ENCODE assay signal across 8 cellular contexts in the genomic region with DNA sequence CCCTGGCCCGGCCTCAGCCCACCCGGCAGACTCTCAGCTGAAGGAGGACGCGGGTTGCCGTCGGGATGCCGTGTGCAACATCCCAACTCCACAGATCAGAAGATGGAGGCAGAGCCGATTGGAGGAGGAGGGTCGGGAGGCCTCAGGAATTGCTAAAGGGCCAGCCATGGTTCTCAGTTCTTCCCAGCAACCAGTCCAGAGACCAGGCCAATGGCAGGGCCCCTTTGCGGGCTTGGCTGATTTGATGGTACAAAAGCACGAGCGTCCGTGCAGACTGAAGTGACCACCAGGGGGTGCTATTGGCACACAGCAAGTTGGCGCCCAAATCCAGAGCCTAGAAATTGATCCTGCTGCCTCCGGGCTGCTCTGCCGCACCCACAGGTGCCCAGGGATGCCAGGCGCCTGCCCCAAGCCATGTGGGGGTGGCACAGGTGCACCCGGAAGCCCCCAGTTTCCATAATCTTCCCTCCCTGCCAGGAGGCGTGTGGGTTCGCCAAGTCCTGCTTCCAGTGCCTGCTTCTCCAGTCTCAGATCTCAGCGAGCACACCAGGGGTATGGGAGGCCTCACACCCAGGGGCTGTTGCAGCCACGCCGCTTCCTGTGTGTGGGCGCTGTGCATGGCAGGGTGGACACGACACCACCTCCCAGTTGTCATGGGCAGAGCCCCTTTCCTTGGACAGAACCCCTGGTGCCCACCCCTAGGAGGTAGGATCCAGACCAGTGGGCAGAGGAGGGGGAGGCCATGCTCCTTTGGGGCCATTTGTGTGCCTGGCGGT. TPM values are rescaled to one million over a fixed set of nuclear protein-coding genes. Genes with fewer than 3 reads are reported as not detected.
DNase-seq lines count a peak whose midpoint lies in the region; ATAC-seq, FAIRE-seq and TF ChIP-seq lines count a peak whose summit lies in the region.

No MANE protein-coding gene starts in this region.

- POLR2A ChIA-PET in HepG2 (lab: Yijun Ruan, JAX), result interaction anchor here (0.7 to 2.4 kb wide), 8 partner anchors 13 to 59 kb away, joined by 3 to 11 read pairs (median 6); no protein-coding TSS in a partner anchor

- peak; percentile 78 for FAIRE-seq in HepG2 (lab: Jason Lieb, UNC)

- TF ChIP-seq EP300 in HepG2 (IDR thresholded peaks at IDR 0.05; ENCODE audit: low read depth in 2 of 2, low read length in 2 of 2) (0 out of 4 replicates have a peak, but pooled peaks have one; percentile 12 to 28), HepG2 (CRISPR knock-in tag; IDR thresholded peaks at IDR 0.05; ENCODE audit: borderline replicate concordance) (no peak; the same call in 1 of the 2 replicates)

- no peak for TF ChIP-seq POLR2A in HepG2 (IDR thresholded peaks at IDR 0.05; ENCODE audit: insufficient read depth in 1 of 2, low read depth in 2 of 2, low read length in 2 of 2)

- WGBS in HepG2 (ENCODE audit: low lambda C conversion rate), result 46% methylated on average over 15 of the region's 26 CpGs

- peak; percentile 96 for DNase-seq in DMS53 (lab: John Stamatoyannopoulos, UW)
- DNase-seq in NCI-H510A (lab: John Stamatoyannopoulos, UW), result peak; percentile 71
- peak; percentile 83 to 85 for DNase-seq in activated CD4-positive, alpha-beta T cell treated with anti-CD3 and anti-CD28 coated beads for 4 hours
- peak; percentile 96 for DNase-seq in choroid plexus epithelial cell (ENCODE audit: low read depth)
- DNase-seq in HepG2 (ENCODE audit: low spot score), result peak; percentile 89
- DNase-seq in stimulated activated CD4-positive, alpha-beta T cell treated with anti-CD3 and anti-CD28 coated beads, Interleukin-4, amount 100 ng/mL, for 48 hours (ENCODE audit: low read depth in 2 of 2), result peak; percentile 77 to 80

- no peaks in the 10 kb centered on the region for H4K20me1 ChIP-seq in HepG2 (ENCODE audit: insufficient read depth, low read length)

- intact Hi-C loops in HepG2 (cut with micrococcal nuclease; ENCODE audit: unreplicated experiment), result loop anchor here (1.0 to 5.0 kb wide), 5 partner anchors 35 to 200 kb away; no protein-coding TSS in a partner anchor

- peak; percentile 93 for TF ChIP-seq CTCF in choroid plexus epithelial cell (conservative IDR thresholded peaks at IDR 0.05; ENCODE audit: low read depth, low read length)
- TF ChIP-seq CTCF in HepG2 (CRISPR knock-in tag; IDR thresholded peaks at IDR 0.05), result peak; percentile 99

- H3K9ac ChIP-seq in HepG2 (ENCODE audit: insufficient read depth, low read depth, low read length), result peak overlapping the region; percentile 25

- peak overlapping the region; percentile 87 for H3K4me2 ChIP-seq in HepG2 (ENCODE audit: low read depth, low read length)

- BruUV-seq in HepG2 (replicated peaks; lab: Mats Ljungman, UMichigan), result no TSS peak

- H3K79me2 ChIP-seq in HepG2 (ENCODE audit: insufficient read depth, low read length), result no peaks in the 10 kb centered on the region

- no peaks in the 10 kb centered on the region for H3K36me3 ChIP-seq in HepG2 (replicated peaks in 1 of 2; ENCODE audit: control insufficient read depth in 1 of 2, insufficient read depth in 2 of 2, low read length in 2 of 2)

- ATAC-seq in HG02840 (IDR thresholded peaks at IDR 0.05; ENCODE audit: low FRiP score, unreplicated experiment) (peak; percentile 67), HepG2 (peak; percentile 81), HG02870 (IDR thresholded peaks at IDR 0.05; ENCODE audit: unreplicated experiment) (no peak)

- H3K27me3 ChIP-seq in HepG2 (ENCODE audit: control insufficient read depth in 1 of 2, insufficient read depth in 2 of 2, low read length in 2 of 2), result no peaks in the 10 kb centered on the region

- in situ Hi-C loops in HepG2 (cut with HindIII; ENCODE audit: extremely low pct_ligation_motif_present, low pct_unique_long_range_greater_than_20kb), result loop anchor here (5.0 to 10.0 kb wide), 3 partner anchors 35 to 203 kb away; no protein-coding TSS in a partner anchor

- CTCF ChIA-PET in HepG2 (lab: Yijun Ruan, JAX; ENCODE audit: low intra/inter-chr PET ratio, low total read pairs), result interaction anchor here (0.8 to 5.1 kb wide), 8 partner anchors 21 to 202 kb away, joined by 3 to 41 read pairs (median 4); no protein-coding TSS in a partner anchor

- peak; percentile 99 for TF ChIP-seq RAD21 in HepG2 (CRISPR knock-in tag; IDR thresholded peaks at IDR 0.05)

- no peak overlapping the region for H3K4me3 ChIP-seq in choroid plexus epithelial cell (ENCODE audit: low read depth, low read length)
- peak overlapping the region; percentile 23 to 69 (median 27); a peak in 4 of 6 replicates for H3K4me3 ChIP-seq in HepG2 (replicated peaks in 1 of 3; ENCODE audit: insufficient read depth in 1 of 3, low read depth in 2 of 3, low read length in 3 of 3)

- H3K9me3 ChIP-seq in HepG2 (ENCODE audit: low read length), result no peaks in the 10 kb centered on the region

- no peak overlapping the region for H2AFZ ChIP-seq in HepG2 (ENCODE audit: low read length)

- H3K27ac ChIP-seq in HepG2 (ENCODE audit: extremely low read length, insufficient read depth, low read length), result peak overlapping the region; percentile 4

- peaks cover 94% of the 10 kb centered on the region for H3K4me1 ChIP-seq in HepG2 (ENCODE audit: insufficient read depth, low read length)

RNA-seq across cellular contexts. Expression of a gene that starts 7.1 kb away (rescaled TPM):
- 1.3 and 1.8 TPM in 2 replicates for total RNA-seq in HepG2 (2016; rRNA removed; fragmentation: Illumina TruSeq; extraction: Trizol)
- 0.61 and 0.62 TPM in 2 replicates for total RNA-seq in HepG2 (2016; cell fraction: cytosol; rRNA removed; fragmentation: Illumina TruSeq; extraction: Trizol; ENCODE audit: low read depth)
- total RNA-seq in HepG2 (2016; cell fraction: insoluble cytoplasmic fraction; rRNA removed; fragmentation: Illumina TruSeq; extraction: Trizol), result 1.6 TPM in 2 replicates
- total RNA-seq in HepG2 (2016; cell fraction: membrane; rRNA removed; fragmentation: Illumina TruSeq; extraction: Trizol), result 1.4 and 1.7 TPM in 2 replicates
- total RNA-seq in HepG2 (2016; cell fraction: nucleus; rRNA removed; fragmentation: Illumina TruSeq; extraction: Trizol), result 0.31 and 0.50 TPM in 2 replicates
- polyA plus RNA-seq in HepG2 (2011; rRNA removed), result 4.9 and 6.0 TPM in 2 replicates
- 4.4 and 5.4 TPM in 2 replicates for polyA plus RNA-seq in HepG2 (2011; cell fraction: cytosol; rRNA removed)
- polyA plus RNA-seq in HepG2 (2011; cell fraction: nucleus; rRNA removed), result 1.8 TPM in 2 replicates
- 3.9 TPM in 2 replicates for polyA plus RNA-seq in HepG2 (2012)
- polyA plus RNA-seq in HepG2 (2016; cell fraction: cytosol; fragmentation: Illumina TruSeq; extraction: Trizol; ENCODE audit: low read depth), result 0.29 and 0.36 TPM in 2 replicates
- polyA plus RNA-seq in HepG2 (2016; cell fraction: insoluble cytoplasmic fraction; fragmentation: Illumina TruSeq; extraction: Trizol; ENCODE audit: low read depth), result 1.2 and 1.6 TPM in 2 replicates
- 0.61 and 0.72 TPM in 2 replicates for polyA plus RNA-seq in HepG2 (2016; cell fraction: membrane; fragmentation: Illumina TruSeq; extraction: Trizol; ENCODE audit: low read depth)
- 0.55 and 1.4 TPM in 2 replicates for polyA plus RNA-seq in HepG2 (2016; cell fraction: nucleus; fragmentation: Illumina TruSeq; extraction: Trizol; ENCODE audit: insufficient read depth, low read depth)
- 1.6 and 8.6 TPM in 2 replicates for polyA minus RNA-seq in HepG2 (2011; rRNA and poly(A)+ RNA removed; ENCODE audit: low replicate concordance)
- 1.8 and 2.5 TPM in 2 replicates for polyA minus RNA-seq in HepG2 (2011; cell fraction: cytosol; rRNA and poly(A)+ RNA removed)
- 0.26 and 0.50 TPM in 2 replicates for polyA minus RNA-seq in HepG2 (2011; cell fraction: nucleus; rRNA and poly(A)+ RNA removed)

RNA-seq across cellular contexts. Expression of a gene that starts 18.3 kb away (rescaled TPM):
- 2.4 and 5.3 TPM in 2 replicates for total RNA-seq in HepG2 (2016; rRNA removed; fragmentation: Illumina TruSeq; extraction: Trizol)
- 3.3 TPM in 2 replicates for total RNA-seq in HepG2 (2016; cell fraction: cytosol; rRNA removed; fragmentation: Illumina TruSeq; extraction: Trizol; ENCODE audit: low read depth)
- total RNA-seq in HepG2 (2016; cell fraction: insoluble cytoplasmic fraction; rRNA removed; fragmentation: Illumina TruSeq; extraction: Trizol), result 3.0 and 5.5 TPM in 2 replicates
- 3.8 and 5.6 TPM in 2 replicates for total RNA-seq in HepG2 (2016; cell fraction: membrane; rRNA removed; fragmentation: Illumina TruSeq; extraction: Trizol)
- 6.9 and 7.3 TPM in 2 replicates for total RNA-seq in HepG2 (2016; cell fraction: nucleus; rRNA removed; fragmentation: Illumina TruSeq; extraction: Trizol)
- polyA plus RNA-seq in HepG2 (2011; rRNA removed), result 3.5 and 4.2 TPM in 2 replicates
- polyA plus RNA-seq in HepG2 (2011; cell fraction: cytosol; rRNA removed), result 2.7 and 4.2 TPM in 2 replicates
- 6.7 and 7.1 TPM in 2 replicates for polyA plus RNA-seq in HepG2 (2011; cell fraction: nucleus; rRNA removed)
- 5.0 and 7.2 TPM in 2 replicates for polyA plus RNA-seq in HepG2 (2012)
- polyA plus RNA-seq in HepG2 (2016; cell fraction: cytosol; fragmentation: Illumina TruSeq; extraction: Trizol; ENCODE audit: low read depth), result 2.6 and 3.4 TPM in 2 replicates
- polyA plus RNA-seq in HepG2 (2016; cell fraction: insoluble cytoplasmic fraction; fragmentation: Illumina TruSeq; extraction: Trizol; ENCODE audit: low read depth), result 4.0 and 4.2 TPM in 2 replicates
- 4.3 and 4.7 TPM in 2 replicates for polyA plus RNA-seq in HepG2 (2016; cell fraction: membrane; fragmentation: Illumina TruSeq; extraction: Trizol; ENCODE audit: low read depth)
- polyA plus RNA-seq in HepG2 (2016; cell fraction: nucleus; fragmentation: Illumina TruSeq; extraction: Trizol; ENCODE audit: insufficient read depth, low read depth), result 5.1 and 5.5 TPM in 2 replicates
- 8.8 and 15.0 TPM in 2 replicates for polyA minus RNA-seq in HepG2 (2011; rRNA and poly(A)+ RNA removed; ENCODE audit: low replicate concordance)
- 1.9 and 2.6 TPM in 2 replicates for polyA minus RNA-seq in HepG2 (2011; cell fraction: cytosol; rRNA and poly(A)+ RNA removed)
- polyA minus RNA-seq in HepG2 (2011; cell fraction: nucleus; rRNA and poly(A)+ RNA removed), result 5.0 and 7.3 TPM in 2 replicates

RNA-seq across cellular contexts. Expression of a gene that starts 19.7 kb away (rescaled TPM):
- 0.13 TPM in 1 of 2 replicates, not detected in the other for total RNA-seq in HepG2 (2016; rRNA removed; fragmentation: Illumina TruSeq; extraction: Trizol)
- total RNA-seq in HepG2 (2016; cell fraction: cytosol; rRNA removed; fragmentation: Illumina TruSeq; extraction: Trizol; ENCODE audit: low read depth), result not detected in 2 replicates
- 0.11 TPM in 1 of 2 replicates, not detected in the other for total RNA-seq in HepG2 (2016; cell fraction: insoluble cytoplasmic fraction; rRNA removed; fragmentation: Illumina TruSeq; extraction: Trizol)
- total RNA-seq in HepG2 (2016; cell fraction: membrane; rRNA removed; fragmentation: Illumina TruSeq; extraction: Trizol), result not detected in 2 replicates
- 0.38 TPM in 1 of 2 replicates, not detected in the other for total RNA-seq in HepG2 (2016; cell fraction: nucleus; rRNA removed; fragmentation: Illumina TruSeq; extraction: Trizol)
- polyA plus RNA-seq in HepG2 (2011; rRNA removed), result 0.10 and 0.15 TPM in 2 replicates
- 0.08 and 0.12 TPM in 2 replicates for polyA plus RNA-seq in HepG2 (2011; cell fraction: cytosol; rRNA removed)
- polyA plus RNA-seq in HepG2 (2011; cell fraction: nucleus; rRNA removed), result 1.7 and 2.2 TPM in 2 replicates
- polyA plus RNA-seq in HepG2 (2012), result 0.19 and 0.20 TPM in 2 replicates
- polyA plus RNA-seq in HepG2 (2016; cell fraction: cytosol; fragmentation: Illumina TruSeq; extraction: Trizol; ENCODE audit: low read depth), result not detected in 2 replicates
- polyA plus RNA-seq in HepG2 (2016; cell fraction: insoluble cytoplasmic fraction; fragmentation: Illumina TruSeq; extraction: Trizol; ENCODE audit: low read depth), result 0.17 TPM in 1 of 2 replicates, not detected in the other
- not detected in 2 replicates for polyA plus RNA-seq in HepG2 (2016; cell fraction: membrane; fragmentation: Illumina TruSeq; extraction: Trizol; ENCODE audit: low read depth)
- not detected in 2 replicates for polyA plus RNA-seq in HepG2 (2016; cell fraction: nucleus; fragmentation: Illumina TruSeq; extraction: Trizol; ENCODE audit: insufficient read depth, low read depth)
- polyA minus RNA-seq in HepG2 (2011; rRNA and poly(A)+ RNA removed; ENCODE audit: low replicate concordance), result 0.32 TPM in 1 of 2 replicates, not detected in the other
- not detected in 2 replicates for polyA minus RNA-seq in HepG2 (2011; cell fraction: cytosol; rRNA and poly(A)+ RNA removed)
- polyA minus RNA-seq in HepG2 (2011; cell fraction: nucleus; rRNA and poly(A)+ RNA removed), result 0.50 TPM in 1 of 2 replicates, not detected in the other

RNA-seq across cellular contexts. Expression of a gene that starts 34.5 kb away (rescaled TPM):
- 29.7 and 67.6 TPM in 2 replicates for total RNA-seq in HepG2 (2016; rRNA removed; fragmentation: Illumina TruSeq; extraction: Trizol)
- 23.3 and 25.5 TPM in 2 replicates for total RNA-seq in HepG2 (2016; cell fraction: cytosol; rRNA removed; fragmentation: Illumina TruSeq; extraction: Trizol; ENCODE audit: low read depth)
- 24.7 and 74.3 TPM in 2 replicates for total RNA-seq in HepG2 (2016; cell fraction: insoluble cytoplasmic fraction; rRNA removed; fragmentation: Illumina TruSeq; extraction: Trizol)
- 36.8 and 47.2 TPM in 2 replicates for total RNA-seq in HepG2 (2016; cell fraction: membrane; rRNA removed; fragmentation: Illumina TruSeq; extraction: Trizol)
- total RNA-seq in HepG2 (2016; cell fraction: nucleus; rRNA removed; fragmentation: Illumina TruSeq; extraction: Trizol), result 53.2 and 64.7 TPM in 2 replicates
- 72.7 and 76.4 TPM in 2 replicates for polyA plus RNA-seq in HepG2 (2011; rRNA removed)
- 34.4 and 89.4 TPM in 2 replicates for polyA plus RNA-seq in HepG2 (2011; cell fraction: cytosol; rRNA removed)
- polyA plus RNA-seq in HepG2 (2011; cell fraction: nucleus; rRNA removed), result 127 and 155 TPM in 2 replicates
- polyA plus RNA-seq in HepG2 (2012), result 46.2 and 62.8 TPM in 2 replicates
- 56.5 and 63.8 TPM in 2 replicates for polyA plus RNA-seq in HepG2 (2016; cell fraction: cytosol; fragmentation: Illumina TruSeq; extraction: Trizol; ENCODE audit: low read depth)
- 56.7 and 68.4 TPM in 2 replicates for polyA plus RNA-seq in HepG2 (2016; cell fraction: insoluble cytoplasmic fraction; fragmentation: Illumina TruSeq; extraction: Trizol; ENCODE audit: low read depth)
- 78.3 and 78.6 TPM in 2 replicates for polyA plus RNA-seq in HepG2 (2016; cell fraction: membrane; fragmentation: Illumina TruSeq; extraction: Trizol; ENCODE audit: low read depth)
- polyA plus RNA-seq in HepG2 (2016; cell fraction: nucleus; fragmentation: Illumina TruSeq; extraction: Trizol; ENCODE audit: insufficient read depth, low read depth), result 226 and 244 TPM in 2 replicates
- 43.3 TPM in 1 of 2 replicates, not detected in the other for polyA minus RNA-seq in HepG2 (2011; rRNA and poly(A)+ RNA removed; ENCODE audit: low replicate concordance)
- 31.0 and 32.1 TPM in 2 replicates for polyA minus RNA-seq in HepG2 (2011; cell fraction: cytosol; rRNA and poly(A)+ RNA removed)
- polyA minus RNA-seq in HepG2 (2011; cell fraction: nucleus; rRNA and poly(A)+ RNA removed), result 7.9 and 8.8 TPM in 2 replicates
